20 cellular contexts compared by ENCODE assay signal in the genomic region with DNA sequence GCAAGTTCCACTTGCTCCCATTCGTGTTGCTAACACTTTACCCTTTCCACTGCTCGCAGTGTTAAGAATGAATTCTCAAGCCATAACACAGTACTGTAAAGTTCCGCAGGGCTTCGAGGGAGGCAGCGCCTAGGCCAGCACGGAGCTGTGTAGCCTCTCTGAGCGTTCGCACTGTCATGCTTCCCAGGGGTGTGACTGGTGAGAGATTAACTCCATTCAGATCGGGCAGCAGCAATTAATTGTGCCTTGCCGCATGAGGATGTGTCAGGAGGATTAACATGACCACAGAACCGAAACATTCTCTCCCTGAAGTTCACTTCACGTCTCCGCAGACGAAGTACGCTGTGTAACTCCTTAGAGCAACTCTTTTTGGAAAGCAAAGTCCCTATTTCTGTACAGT. TPM values are rescaled to one million over a fixed set of nuclear protein-coding genes. Genes with fewer than 3 reads are reported as not detected.
DNase-seq lines count a peak whose midpoint lies in the region; ATAC-seq and TF ChIP-seq lines count a peak whose summit lies in the region.
"Had no signal": no experiment of that assay in that cellular context is flagged by ENCODE, and none has a peak within 500 bp of the region (broad histone marks: within the 10 kb centered on the region; RNA-seq: fewer than 3 reads in every experiment).

No MANE protein-coding gene starts in this region.

- H3K4me1 ChIP-seq in neural progenitor cell, result peaks cover 28% of the 10 kb centered on the region

- H2AFZ ChIP-seq in neural progenitor cell (replicated peaks), result no peak overlapping the region

- H3K36me3 ChIP-seq in neural progenitor cell, result no peaks in the 10 kb centered on the region

- H3K27ac Mint-ChIP-seq in neural progenitor cell, result no peak overlapping the region
- H3K27ac Mint-ChIP-seq: stimulated activated naive CD8-positive, alpha-beta T cell treated with anti-CD3 and anti-CD28 coated beads, Interleukin-15, Interleukin-2, amounts not matched to agents 100 ng/mL and 50 ng/mL, for 24 hours had no signal

- no peak overlapping the region for H3K27ac ChIP-seq in neural progenitor cell
- H3K27ac ChIP-seq: left ventricle myocardium inferior, right lobe of liver, RWPE1 had no signal

- peaks cover 46% of the 10 kb centered on the region for H4K20me1 ChIP-seq in neural progenitor cell (ENCODE audit: low read depth)

- no peak overlapping the region for H3K4me3 Mint-ChIP-seq in neural progenitor cell
- H3K4me3 Mint-ChIP-seq: stimulated activated naive CD8-positive, alpha-beta T cell treated with anti-CD3 and anti-CD28 coated beads, Interleukin-15, Interleukin-2, amounts not matched to agents 100 ng/mL and 50 ng/mL, for 24 hours had no signal

- TF ChIP-seq CTCF in neural progenitor cell (IDR thresholded peaks at IDR 0.05), result no peak

- H3F3A ChIP-seq in neural progenitor cell (ENCODE audit: low read depth), result peaks cover 4% of the 10 kb centered on the region

- H3K79me2 ChIP-seq in neural progenitor cell (ENCODE audit: low read depth), result peaks cover 9% of the 10 kb centered on the region

- no peak for ATAC-seq in GM19463 (IDR thresholded peaks at IDR 0.05; ENCODE audit: unreplicated experiment)
- no peak for ATAC-seq in HG03432 (IDR thresholded peaks at IDR 0.05; ENCODE audit: unreplicated experiment)
- ATAC-seq: right lobe of liver had no signal

- H3K9me3 ChIP-seq in neural progenitor cell (ENCODE audit: low read depth), result no peaks in the 10 kb centered on the region
- H3K9me3 ChIP-seq: Caco-2, left ventricle myocardium inferior, right lobe of liver had no signal

- H3K9me3 Mint-ChIP-seq in neural progenitor cell, result no peaks in the 10 kb centered on the region
- H3K9me3 Mint-ChIP-seq: stimulated activated naive CD8-positive, alpha-beta T cell treated with anti-CD3 and anti-CD28 coated beads, Interleukin-15, Interleukin-2, amounts not matched to agents 100 ng/mL and 50 ng/mL, for 24 hours had no signal

- H3K36me3 Mint-ChIP-seq in neural progenitor cell, result peaks cover 17% of the 10 kb centered on the region

- no peak overlapping the region for H3K9ac ChIP-seq in neural progenitor cell

- no peak overlapping the region for H3K4me2 ChIP-seq in neural progenitor cell

- peaks cover 35% of the 10 kb centered on the region for H3K4me1 Mint-ChIP-seq in neural progenitor cell

- DNase-seq in NCI-H82 (lab: John Stamatoyannopoulos, UW), result peak; percentile 93
- DNase-seq in ecto neural progenitor cell (ENCODE audit: low spot score), result peak; percentile 57
- DNase-seq in neural progenitor cell (ENCODE audit: low spot score), result peak; percentile 75
- no peak for DNase-seq in NCI-H128 (lab: John Stamatoyannopoulos, UW; ENCODE audit: unreplicated experiment)
- DNase-seq in stimulated activated CD8-positive, alpha-beta memory T cell treated with anti-CD3 and anti-CD28 coated beads, Interleukin-4, amount 100 ng/mL, for 48 hours, result no peak
- DNase-seq: activated CD4-positive, alpha-beta T cell treated with anti-CD3 and anti-CD28 coated beads, Interleukin-2, amount 50 U/mL, for 1 hour; Caco-2; cerebellar nuclear complex; effector CD4-positive, alpha-beta T cell; glutamatergic neuron; left ventricle myocardium inferior; NCI-H1930; NCI-H446; NK-92 treated with Interleukin-12 subunit alpha and Interleukin-12 subunit beta, amount 100 ng/mL, for 24 hours; right lobe of liver; trophoblast cell had no signal

- no peaks in the 10 kb centered on the region for H3K27me3 ChIP-seq in neural progenitor cell
- H3K27me3 ChIP-seq: right lobe of liver had no signal

- H3K27me3 Mint-ChIP-seq in neural progenitor cell (ENCODE audit: insufficient read depth, low read depth), result peaks cover 4% of the 10 kb centered on the region
- H3K27me3 Mint-ChIP-seq: stimulated activated naive CD8-positive, alpha-beta T cell treated with anti-CD3 and anti-CD28 coated beads, Interleukin-15, Interleukin-2, amounts not matched to agents 100 ng/mL and 50 ng/mL, for 24 hours had no signal

- no peak overlapping the region for H3K4me3 ChIP-seq in neural progenitor cell
- H3K4me3 ChIP-seq: left ventricle myocardium inferior, right lobe of liver had no signal

RNA-seq across cellular contexts. Expression of a gene that starts 23.2 kb away (rescaled TPM):
- total RNA-seq in neural progenitor cell (ENCODE audit: low replicate concordance), result 17.4 and 21.9 TPM in 2 replicates

RNA-seq across cellular contexts. Expression of a gene that starts 30.9 kb away (rescaled TPM):
- total RNA-seq in neural progenitor cell (ENCODE audit: low replicate concordance), result 21.3 and 30.7 TPM in 2 replicates

Comparison
In these comparisons a context has a peak if more than half of its experiments do, and no peak if none do; other contexts are left out.
1. DNase-seq: peak in NCI-H82 (single experiment), ecto neural progenitor cell (single experiment) and neural progenitor cell (single experiment); none in NCI-H128 (single experiment) and stimulated activated CD8-positive, alpha-beta memory T cell treated with anti-CD3 and anti-CD28 coated beads, Interleukin-4, amount 100 ng/mL, for 48 hours (single experiment).